ENCODE assay signal across 9 cellular contexts in the genomic region with DNA sequence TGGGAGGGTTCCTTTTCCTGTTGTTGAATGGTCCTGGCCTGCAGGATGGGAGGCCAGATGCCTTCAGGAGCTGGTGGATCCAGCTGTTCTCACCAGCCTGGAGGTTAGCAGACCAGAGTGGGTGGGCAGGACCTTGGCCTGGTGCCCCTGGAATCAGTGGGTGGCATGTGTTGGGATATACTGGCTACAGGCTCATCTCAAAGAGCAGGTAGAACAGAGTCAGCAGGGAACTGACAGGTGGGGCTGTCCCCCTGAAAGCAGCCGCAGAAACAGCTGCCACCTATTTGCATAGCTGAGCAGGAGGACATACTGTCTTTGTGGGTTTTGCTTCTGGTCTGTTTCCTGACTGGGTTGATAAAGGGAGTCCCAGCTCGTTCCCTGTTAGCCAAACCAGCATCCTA.
DNase-seq lines count a peak whose midpoint lies in the region; ATAC-seq and TF ChIP-seq lines count a peak whose summit lies in the region.
"Had no signal": no experiment of that assay in that cellular context is flagged by ENCODE, and none has a peak within 500 bp of the region (broad histone marks: within the 10 kb centered on the region; RNA-seq: fewer than 3 reads in every experiment).

No MANE protein-coding gene starts in this region.

- intact Hi-C loops in vagina (cut with DNase I) (no loop called here), adrenal gland (cut with DNase I) (no loop called here)

- peak; percentile 84 for ATAC-seq in GM19351 (IDR thresholded peaks at IDR 0.05; ENCODE audit: unreplicated experiment)
- peak; percentile 81 for ATAC-seq in HG03103 (IDR thresholded peaks at IDR 0.05; ENCODE audit: low read depth, unreplicated experiment)

- H3K9me3 ChIP-seq in vagina (no peaks in the 10 kb centered on the region), adrenal gland (replicated peaks in 1 of 3) (no peaks in the 10 kb centered on the region)

- H3K4me3 ChIP-seq in vagina = no peak overlapping the region
- H3K4me3 ChIP-seq in adrenal gland = no peak overlapping the region

- DNase-seq in GF-D8 (lab: John Stamatoyannopoulos, UW) (peak; percentile 22), iPS-NIHi11 (ENCODE audit: low spot score) (no peak), vagina (ENCODE audit: extremely low spot score in 2 of 2) (no peak), GOT3 (lab: John Stamatoyannopoulos, UW) (no peak), adrenal gland (no peak)
- peak; percentile 43 for DNase-seq in activated CD4-positive, CD25-positive, alpha-beta regulatory T cell treated with anti-CD3 and anti-CD28 coated beads, Interleukin-2, amount 50 U/mL, for 72 hours

- TF ChIP-seq POLR2A in vagina (IDR thresholded peaks at IDR 0.05) = no peak
- TF ChIP-seq POLR2A in adrenal gland (IDR thresholded peaks at IDR 0.05) = no peak

- TF ChIP-seq CTCF in vagina (IDR thresholded peaks at IDR 0.05) (no peak), adrenal gland (IDR thresholded peaks at IDR 0.05) (no peak)

- H3K36me3 ChIP-seq in vagina (peaks cover 0 to 8% of the 10 kb centered on the region in 2 donors), adrenal gland (replicated peaks in 1 of 2) (no peaks in the 10 kb centered on the region)

- H3K27ac ChIP-seq in vagina (no peak overlapping the region), adrenal gland (no peak overlapping the region)
- H3K27ac ChIP-seq: VCaP had no signal

- WGBS in adrenal gland, 4 donors = 40 to 81% (median 59%) methylated on average over 2 of the region's 2 CpGs

- H3K4me1 ChIP-seq in vagina (peaks cover 28% of the 10 kb centered on the region), adrenal gland (replicated peaks in 1 of 2) (no peaks in the 10 kb centered on the region)

- H3K27me3 ChIP-seq in vagina = no peaks in the 10 kb centered on the region
- H3K27me3 ChIP-seq in adrenal gland = no peaks in the 10 kb centered on the region

Comparison
In these comparisons a context has a peak if more than half of its experiments do, and no peak if none do; other contexts are left out.
1. DNase-seq: peak in GF-D8 (single experiment) and activated CD4-positive, CD25-positive, alpha-beta regulatory T cell treated with anti-CD3 and anti-CD28 coated beads, Interleukin-2, amount 50 U/mL, for 72 hours (single experiment); none in iPS-NIHi11 (single experiment), vagina (0 of 2), GOT3 (single experiment) and adrenal gland (0 of 7).